ENCODE assay signal across 27 cellular contexts in the genomic region with DNA sequence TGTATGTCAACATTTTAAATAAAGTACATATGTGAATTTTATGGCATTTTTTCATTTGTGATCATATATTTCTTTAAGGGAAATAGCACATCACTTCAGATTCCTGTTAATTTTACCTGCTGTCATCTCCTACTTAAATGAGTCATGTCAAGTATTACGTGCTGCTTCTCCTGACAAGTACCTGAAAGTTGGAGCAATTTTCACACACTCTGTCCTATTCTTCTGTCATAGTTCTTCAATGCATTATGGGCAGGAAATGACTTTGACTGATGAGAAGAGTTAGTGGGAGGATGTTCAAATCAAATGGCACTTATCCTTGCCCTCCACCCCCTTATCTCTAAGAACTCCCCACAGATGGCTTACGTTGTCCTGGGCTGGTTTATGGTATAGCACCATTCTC.
"Had no signal": no experiment of that assay in that cellular context is flagged by ENCODE, and none has a peak within 500 bp of the region (broad histone marks: within the 10 kb centered on the region; RNA-seq: fewer than 3 reads in every experiment).

No MANE protein-coding gene starts in this region.

- H3K36me3 ChIP-seq: SJCRH30, WERI-Rb-1 had no signal

- H3K4me3 ChIP-seq: SJCRH30, SK-N-MC had no signal

- DNase-seq: activated CD4-positive, alpha-beta memory T cell treated with anti-CD3 and anti-CD28 coated beads, Interleukin-2, amount 10 ng/mL, durations not matched to agents 7 days and 5 days; activated CD4-positive, alpha-beta T cell treated with anti-CD3 and anti-CD28 coated beads for 1 hour; activated CD4-positive, alpha-beta T cell treated with anti-CD3 and anti-CD28 coated beads for 48 hours; activated CD4-positive, CD25-positive, alpha-beta regulatory T cell; activated CD8-positive, alpha-beta memory T cell treated with anti-CD3 and anti-CD28 coated beads for 24 hours; activated CD8-positive, alpha-beta memory T cell treated with anti-CD3 and anti-CD28 coated beads, Interleukin-2, amount 10 ng/mL, durations not matched to agents 7 days and 5 days; activated CD8-positive, alpha-beta memory T cell treated with anti-CD3 and anti-CD28 coated beads, Interleukin-2, amount 50 U/mL, for 48 hours; activated effector memory CD4-positive, alpha-beta T cell treated with anti-CD3 and anti-CD28 coated beads, Interleukin-2, amount 50 U/mL, for 16 hours; activated naive CD4-positive, alpha-beta T cell; activated naive CD4-positive, alpha-beta T cell treated with anti-CD3 and anti-CD28 coated beads, Interleukin-2, amount 50 U/mL, for 16 hours; activated naive CD8-positive, alpha-beta T cell treated with anti-CD3 and anti-CD28 coated beads for 36 hours; activated T-cell treated with anti-CD3 and anti-CD28 coated beads, Interleukin-2, amount 50 U/mL, for 48 hours; amniotic stem cell; aorta; NCI-H1092 treated with DMSO at 0.1 percent for 48 hours; NCI-H1417; NCI-H146; NCI-H187; NCI-H2029 treated with DMSO at 0.1 percent for 48 hours; NCI-H2107; NCI-H510A; NCI-H748 treated with DMSO at 0.1 percent for 48 hours; SHP77; SJCRH30; WERI-Rb-1 had no signal

- H3K27me3 ChIP-seq: SJCRH30 had no signal

- ATAC-seq: activated CD8-positive, alpha-beta memory T cell treated with anti-CD3 and anti-CD28 coated beads, Interleukin-2, amount 10 ng/mL, durations not matched to agents 7 days and 5 days; Panc1 had no signal
